ENCODE assay signal across 1 cellular context in the genomic region with DNA sequence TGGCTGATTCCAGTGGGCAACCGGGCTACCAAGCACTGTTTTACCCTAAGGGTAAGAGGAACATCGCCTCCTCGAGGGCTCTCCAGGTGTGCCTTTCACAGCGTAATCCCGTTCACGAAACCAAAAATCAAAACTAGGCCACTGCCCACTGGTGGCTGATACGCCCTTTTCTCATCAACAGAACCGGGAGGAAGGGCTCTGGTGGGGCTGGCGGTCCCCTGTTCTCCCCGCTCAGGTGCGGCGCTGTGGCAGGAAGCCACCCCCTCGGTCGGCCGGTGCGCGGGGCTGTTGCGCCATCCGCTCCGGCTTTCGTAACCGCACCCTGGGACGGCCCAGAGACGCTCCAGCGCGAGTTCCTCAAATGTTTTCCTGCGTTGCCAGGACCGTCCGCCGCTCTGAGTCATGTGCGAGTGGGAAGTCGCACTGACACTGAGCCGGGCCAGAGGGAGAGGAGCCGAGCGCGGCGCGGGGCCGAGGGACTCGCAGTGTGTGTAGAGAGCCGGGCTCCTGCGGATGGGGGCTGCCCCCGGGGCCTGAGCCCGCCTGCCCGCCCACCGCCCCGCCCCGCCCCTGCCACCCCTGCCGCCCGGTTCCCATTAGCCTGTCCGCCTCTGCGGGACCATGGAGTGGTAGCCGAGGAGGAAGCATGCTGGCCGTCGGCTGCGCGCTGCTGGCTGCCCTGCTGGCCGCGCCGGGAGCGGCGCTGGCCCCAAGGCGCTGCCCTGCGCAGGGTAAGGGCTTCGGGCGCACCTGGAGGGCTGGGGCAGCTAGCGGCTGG.
TF ChIP-seq lines count a peak whose summit lies in the region.

Gene IL6R (plus strand): TSS at position 360 of the 778 bp plus-strand sequence. CDS start 287 bp downstream, at position 647.

TF ChIP-seq in HepG2, 621 proteins besides CTCF, POLR2A, EP300 and RAD21 (continued from another document and continues in another):
- TF ChIP-seq, protein P1, sequence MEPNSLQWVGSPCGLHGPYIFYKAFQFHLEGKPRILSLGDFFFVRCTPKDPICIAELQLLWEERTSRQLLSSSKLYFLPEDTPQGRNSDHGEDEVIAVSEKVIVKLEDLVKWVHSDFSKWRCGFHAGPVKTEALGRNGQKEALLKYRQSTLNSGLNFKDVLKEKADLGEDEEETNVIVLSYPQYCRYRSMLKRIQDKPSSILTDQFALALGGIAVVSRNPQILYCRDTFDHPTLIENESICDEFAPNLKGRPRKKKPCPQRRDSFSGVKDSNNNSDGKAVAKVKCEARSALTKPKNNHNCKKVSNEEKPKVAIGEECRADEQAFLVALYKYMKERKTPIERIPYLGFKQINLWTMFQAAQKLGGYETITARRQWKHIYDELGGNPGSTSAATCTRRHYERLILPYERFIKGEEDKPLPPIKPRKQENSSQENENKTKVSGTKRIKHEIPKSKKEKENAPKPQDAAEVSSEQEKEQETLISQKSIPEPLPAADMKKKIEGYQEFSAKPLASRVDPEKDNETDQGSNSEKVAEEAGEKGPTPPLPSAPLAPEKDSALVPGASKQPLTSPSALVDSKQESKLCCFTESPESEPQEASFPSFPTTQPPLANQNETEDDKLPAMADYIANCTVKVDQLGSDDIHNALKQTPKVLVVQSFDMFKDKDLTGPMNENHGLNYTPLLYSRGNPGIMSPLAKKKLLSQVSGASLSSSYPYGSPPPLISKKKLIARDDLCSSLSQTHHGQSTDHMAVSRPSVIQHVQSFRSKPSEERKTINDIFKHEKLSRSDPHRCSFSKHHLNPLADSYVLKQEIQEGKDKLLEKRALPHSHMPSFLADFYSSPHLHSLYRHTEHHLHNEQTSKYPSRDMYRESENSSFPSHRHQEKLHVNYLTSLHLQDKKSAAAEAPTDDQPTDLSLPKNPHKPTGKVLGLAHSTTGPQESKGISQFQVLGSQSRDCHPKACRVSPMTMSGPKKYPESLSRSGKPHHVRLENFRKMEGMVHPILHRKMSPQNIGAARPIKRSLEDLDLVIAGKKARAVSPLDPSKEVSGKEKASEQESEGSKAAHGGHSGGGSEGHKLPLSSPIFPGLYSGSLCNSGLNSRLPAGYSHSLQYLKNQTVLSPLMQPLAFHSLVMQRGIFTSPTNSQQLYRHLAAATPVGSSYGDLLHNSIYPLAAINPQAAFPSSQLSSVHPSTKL (CRISPR knock-in tag; IDR thresholded peaks at IDR 0.05): peak; percentile 79
- no peak for TF ChIP-seq ZNF713 (CRISPR knock-in tag; IDR thresholded peaks at IDR 0.05)
- peak; percentile 65 for TF ChIP-seq HMG20A (CRISPR knock-in tag; IDR thresholded peaks at IDR 0.05; ENCODE audit: borderline replicate concordance)
- no peak for TF ChIP-seq EHMT2 (IDR thresholded peaks at IDR 0.05; ENCODE audit: borderline replicate concordance, low read depth, low read length)
- TF ChIP-seq, protein P2, sequence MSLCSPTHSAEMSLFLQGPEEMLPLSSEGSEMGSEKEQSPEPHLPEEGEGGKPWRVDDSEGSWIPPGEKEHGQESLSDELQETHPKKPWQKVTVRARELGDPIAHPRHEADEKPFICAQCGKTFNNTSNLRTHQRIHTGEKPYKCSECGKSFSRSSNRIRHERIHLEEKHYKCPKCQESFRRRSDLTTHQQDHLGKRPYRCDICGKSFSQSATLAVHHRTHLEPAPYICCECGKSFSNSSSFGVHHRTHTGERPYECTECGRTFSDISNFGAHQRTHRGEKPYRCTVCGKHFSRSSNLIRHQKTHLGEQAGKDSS (CRISPR knock-in tag; IDR thresholded peaks at IDR 0.05; ENCODE audit: borderline replicate concordance, low read depth): peak; percentile 73
- TF ChIP-seq, protein P3, sequence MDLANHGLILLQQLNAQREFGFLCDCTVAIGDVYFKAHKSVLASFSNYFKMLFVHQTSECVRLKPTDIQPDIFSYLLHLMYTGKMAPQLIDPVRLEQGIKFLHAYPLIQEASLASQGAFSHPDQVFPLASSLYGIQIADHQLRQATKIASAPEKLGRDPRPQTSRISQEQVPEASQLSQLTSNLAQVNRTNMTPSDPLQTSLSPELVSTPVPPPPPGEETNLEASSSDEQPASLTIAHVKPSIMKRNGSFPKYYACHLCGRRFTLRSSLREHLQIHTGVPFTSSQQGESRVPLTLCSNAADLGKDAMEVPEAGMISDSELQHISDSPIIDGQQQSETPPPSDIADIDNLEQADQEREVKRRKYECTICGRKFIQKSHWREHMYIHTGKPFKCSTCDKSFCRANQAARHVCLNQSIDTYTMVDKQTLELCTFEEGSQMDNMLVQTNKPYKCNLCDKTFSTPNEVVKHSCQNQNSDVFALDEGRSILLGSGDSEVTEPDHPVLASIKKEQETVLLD (CRISPR knock-in tag; IDR thresholded peaks at IDR 0.05; ENCODE audit: low read depth): no peak
- TF ChIP-seq, protein P4, sequence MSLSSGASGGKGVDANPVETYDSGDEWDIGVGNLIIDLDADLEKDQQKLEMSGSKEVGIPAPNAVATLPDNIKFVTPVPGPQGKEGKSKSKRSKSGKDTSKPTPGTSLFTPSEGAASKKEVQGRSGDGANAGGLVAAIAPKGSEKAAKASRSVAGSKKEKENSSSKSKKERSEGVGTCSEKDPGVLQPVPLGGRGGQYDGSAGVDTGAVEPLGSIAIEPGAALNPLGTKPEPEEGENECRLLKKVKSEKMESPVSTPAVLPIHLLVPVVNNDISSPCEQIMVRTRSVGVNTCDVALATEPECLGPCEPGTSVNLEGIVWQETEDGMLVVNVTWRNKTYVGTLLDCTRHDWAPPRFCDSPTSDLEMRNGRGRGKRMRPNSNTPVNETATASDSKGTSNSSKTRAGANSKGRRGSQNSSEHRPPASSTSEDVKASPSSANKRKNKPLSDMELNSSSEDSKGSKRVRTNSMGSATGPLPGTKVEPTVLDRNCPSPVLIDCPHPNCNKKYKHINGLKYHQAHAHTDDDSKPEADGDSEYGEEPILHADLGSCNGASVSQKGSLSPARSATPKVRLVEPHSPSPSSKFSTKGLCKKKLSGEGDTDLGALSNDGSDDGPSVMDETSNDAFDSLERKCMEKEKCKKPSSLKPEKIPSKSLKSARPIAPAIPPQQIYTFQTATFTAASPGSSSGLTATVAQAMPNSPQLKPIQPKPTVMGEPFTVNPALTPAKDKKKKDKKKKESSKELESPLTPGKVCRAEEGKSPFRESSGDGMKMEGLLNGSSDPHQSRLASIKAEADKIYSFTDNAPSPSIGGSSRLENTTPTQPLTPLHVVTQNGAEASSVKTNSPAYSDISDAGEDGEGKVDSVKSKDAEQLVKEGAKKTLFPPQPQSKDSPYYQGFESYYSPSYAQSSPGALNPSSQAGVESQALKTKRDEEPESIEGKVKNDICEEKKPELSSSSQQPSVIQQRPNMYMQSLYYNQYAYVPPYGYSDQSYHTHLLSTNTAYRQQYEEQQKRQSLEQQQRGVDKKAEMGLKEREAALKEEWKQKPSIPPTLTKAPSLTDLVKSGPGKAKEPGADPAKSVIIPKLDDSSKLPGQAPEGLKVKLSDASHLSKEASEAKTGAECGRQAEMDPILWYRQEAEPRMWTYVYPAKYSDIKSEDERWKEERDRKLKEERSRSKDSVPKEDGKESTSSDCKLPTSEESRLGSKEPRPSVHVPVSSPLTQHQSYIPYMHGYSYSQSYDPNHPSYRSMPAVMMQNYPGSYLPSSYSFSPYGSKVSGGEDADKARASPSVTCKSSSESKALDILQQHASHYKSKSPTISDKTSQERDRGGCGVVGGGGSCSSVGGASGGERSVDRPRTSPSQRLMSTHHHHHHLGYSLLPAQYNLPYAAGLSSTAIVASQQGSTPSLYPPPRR (CRISPR knock-in tag; IDR thresholded peaks at IDR 0.05; ENCODE audit: borderline replicate concordance): peak; percentile 46; the same call in 1 of the 2 replicates
- TF ChIP-seq ZNF337 (CRISPR knock-in tag; IDR thresholded peaks at IDR 0.05; ENCODE audit: borderline replicate concordance, low read depth): no peak
- TF ChIP-seq CBX2 (IDR thresholded peaks at IDR 0.05; ENCODE audit: low read depth, low read length): no peak
- TF ChIP-seq CBX2 (CRISPR knock-in tag; IDR thresholded peaks at IDR 0.05; ENCODE audit: low read depth): no peak
- TF ChIP-seq, protein P5, sequence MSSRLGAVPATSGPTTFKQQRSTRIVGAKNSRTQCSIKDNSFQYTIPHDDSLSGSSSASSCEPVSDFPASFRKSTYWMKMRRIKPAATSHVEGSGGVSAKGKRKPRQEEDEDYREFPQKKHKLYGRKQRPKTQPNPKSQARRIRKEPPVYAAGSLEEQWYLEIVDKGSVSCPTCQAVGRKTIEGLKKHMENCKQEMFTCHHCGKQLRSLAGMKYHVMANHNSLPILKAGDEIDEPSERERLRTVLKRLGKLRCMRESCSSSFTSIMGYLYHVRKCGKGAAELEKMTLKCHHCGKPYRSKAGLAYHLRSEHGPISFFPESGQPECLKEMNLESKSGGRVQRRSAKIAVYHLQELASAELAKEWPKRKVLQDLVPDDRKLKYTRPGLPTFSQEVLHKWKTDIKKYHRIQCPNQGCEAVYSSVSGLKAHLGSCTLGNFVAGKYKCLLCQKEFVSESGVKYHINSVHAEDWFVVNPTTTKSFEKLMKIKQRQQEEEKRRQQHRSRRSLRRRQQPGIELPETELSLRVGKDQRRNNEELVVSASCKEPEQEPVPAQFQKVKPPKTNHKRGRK (CRISPR knock-in tag; IDR thresholded peaks at IDR 0.05): no peak
- TF ChIP-seq GATA4 (IDR thresholded peaks at IDR 0.05; ENCODE audit: borderline replicate concordance, low read depth): no peak
- TF ChIP-seq ZNF841 (CRISPR knock-in tag; IDR thresholded peaks at IDR 0.05; ENCODE audit: borderline replicate concordance): no peak
- TF ChIP-seq ETV6 (CRISPR knock-in tag; conservative IDR thresholded peaks at IDR 0.05): 0 out of 2 replicates have a peak, but pooled peaks have one; percentile 62
- peak; percentile 49; the same call in 1 of the 2 replicates for TF ChIP-seq YEATS2 (CRISPR knock-in tag; IDR thresholded peaks at IDR 0.05; ENCODE audit: borderline replicate concordance)
- TF ChIP-seq ZFP62 (CRISPR knock-in tag; IDR thresholded peaks at IDR 0.05): no peak
- TF ChIP-seq ZNF263 (CRISPR knock-in tag; IDR thresholded peaks at IDR 0.05): no peak
- TF ChIP-seq ZC3H4 (CRISPR knock-in tag; IDR thresholded peaks at IDR 0.05; ENCODE audit: borderline replicate concordance): no peak
- peak; percentile 86 for TF ChIP-seq SAP130 (CRISPR knock-in tag; IDR thresholded peaks at IDR 0.05; ENCODE audit: low read depth)
- TF ChIP-seq ZNF674 (CRISPR knock-in tag; IDR thresholded peaks at IDR 0.05; ENCODE audit: low read depth): no peak
- TF ChIP-seq SATB2 (CRISPR knock-in tag; IDR thresholded peaks at IDR 0.05): no peak
- TF ChIP-seq JDP2 (CRISPR knock-in tag; IDR thresholded peaks at IDR 0.05; ENCODE audit: borderline replicate concordance): no peak
- 0 out of 2 replicates have a peak, but pooled peaks have one; percentile 58 for TF ChIP-seq ERF (CRISPR knock-in tag; IDR thresholded peaks at IDR 0.05)
- TF ChIP-seq NR2F6 (IDR thresholded peaks at IDR 0.05): no peak
- peak; percentile 75 for TF ChIP-seq NR2F6 (CRISPR knock-in tag; IDR thresholded peaks at IDR 0.05)
- TF ChIP-seq ATF4 (CRISPR knock-in tag; IDR thresholded peaks at IDR 0.05): peak in 1 of 2 experiments; percentile 85; a peak in 2 of 4 replicates
- TF ChIP-seq, protein P6, sequence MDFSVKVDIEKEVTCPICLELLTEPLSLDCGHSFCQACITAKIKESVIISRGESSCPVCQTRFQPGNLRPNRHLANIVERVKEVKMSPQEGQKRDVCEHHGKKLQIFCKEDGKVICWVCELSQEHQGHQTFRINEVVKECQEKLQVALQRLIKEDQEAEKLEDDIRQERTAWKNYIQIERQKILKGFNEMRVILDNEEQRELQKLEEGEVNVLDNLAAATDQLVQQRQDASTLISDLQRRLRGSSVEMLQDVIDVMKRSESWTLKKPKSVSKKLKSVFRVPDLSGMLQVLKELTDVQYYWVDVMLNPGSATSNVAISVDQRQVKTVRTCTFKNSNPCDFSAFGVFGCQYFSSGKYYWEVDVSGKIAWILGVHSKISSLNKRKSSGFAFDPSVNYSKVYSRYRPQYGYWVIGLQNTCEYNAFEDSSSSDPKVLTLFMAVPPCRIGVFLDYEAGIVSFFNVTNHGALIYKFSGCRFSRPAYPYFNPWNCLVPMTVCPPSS (IDR thresholded peaks at IDR 0.05): no peak
- TF ChIP-seq ZNF570 (CRISPR knock-in tag; IDR thresholded peaks at IDR 0.05; ENCODE audit: borderline replicate concordance): no peak
- TF ChIP-seq ZNF607 (CRISPR knock-in tag; IDR thresholded peaks at IDR 0.05; ENCODE audit: borderline replicate concordance): no peak
- TF ChIP-seq POLR2AphosphoS2 (IDR thresholded peaks at IDR 0.05; ENCODE audit: low read depth, low read length): no peak
- TF ChIP-seq HINFP (CRISPR knock-in tag; IDR thresholded peaks at IDR 0.05; ENCODE audit: low read depth): 0 out of 2 replicates have a peak, but pooled peaks have one; percentile 26
- TF ChIP-seq ZKSCAN5 (CRISPR knock-in tag; IDR thresholded peaks at IDR 0.05): no peak
- peak; percentile 65 for TF ChIP-seq MAX (IDR thresholded peaks at IDR 0.05)
- peak; percentile 24; the same call in 1 of the 2 replicates for TF ChIP-seq TARDBP (CRISPR knock-in tag; IDR thresholded peaks at IDR 0.05)
- no peak for TF ChIP-seq MXD4 (CRISPR knock-in tag; IDR thresholded peaks at IDR 0.05)
- no peak for TF ChIP-seq SNAPC5 (CRISPR knock-in tag; IDR thresholded peaks at IDR 0.05; ENCODE audit: borderline replicate concordance)
- TF ChIP-seq CC2D1A (CRISPR knock-in tag; IDR thresholded peaks at IDR 0.05): no peak
- no peak for TF ChIP-seq ZSCAN30 (CRISPR knock-in tag; IDR thresholded peaks at IDR 0.05)
- no peak for TF ChIP-seq PPARG (CRISPR knock-in tag; conservative IDR thresholded peaks at IDR 0.05)
- no peak for TF ChIP-seq ZNF510 (CRISPR knock-in tag; IDR thresholded peaks at IDR 0.05; ENCODE audit: low read depth)
